Comparison of ENCODE assay signal across 8 cellular contexts in genomic region chr11:1309498-1310314, GRCh38. TPM values are rescaled to one million over a fixed set of nuclear protein-coding genes. Genes with fewer than 3 reads are reported as not detected.
DNase-seq lines count a peak whose midpoint lies in the region; ATAC-seq, FAIRE-seq and TF ChIP-seq lines count a peak whose summit lies in the region.

TOLLIP (minus strand) TSS chr11:1309632; CDS start chr11:1309498, 134 bp downstream.

- H3K27ac Mint-ChIP-seq in activated T-helper 1 cell treated with anti-CD3 and anti-CD28 coated beads, Interleukin-12 subunit alpha, Interleukin-12 subunit beta, Interleukin-2, Interleukin-4 antibody, amounts not matched to agents 30 ng/mL and 10 ng/mL and 1 ng/mL, durations not matched to agents 14 hours and 24 hours and 36 hours = peak within 1 kb of the TSS; percentile 89
- peak within 1 kb of the TSS; percentile 87 to 97 (median 94) for H3K27ac Mint-ChIP-seq in naive thymus-derived CD4-positive, alpha-beta T cell
- H3K27ac Mint-ChIP-seq in stimulated activated memory B cell treated with anti-CD40 and anti-IgM and Interleukin-4, amounts not matched to agents 10 μg/mL and 1 μg/mL and 100 μg/mL, for 72 hours = peak within 1 kb of the TSS; percentile 91

- peak within 1 kb of the TSS; percentile 82 for H3K4me3 Mint-ChIP-seq in activated T-helper 1 cell treated with anti-CD3 and anti-CD28 coated beads, Interleukin-12 subunit alpha, Interleukin-12 subunit beta, Interleukin-2, Interleukin-4 antibody, amounts not matched to agents 30 ng/mL and 10 ng/mL and 1 ng/mL, durations not matched to agents 14 hours and 24 hours and 36 hours
- peak within 1 kb of the TSS; percentile 80 to 92 (median 88) for H3K4me3 Mint-ChIP-seq in naive thymus-derived CD4-positive, alpha-beta T cell
- H3K4me3 Mint-ChIP-seq in stimulated activated memory B cell treated with anti-CD40 and anti-IgM and Interleukin-4, amounts not matched to agents 10 μg/mL and 1 μg/mL and 100 μg/mL, for 72 hours = peak within 1 kb of the TSS; percentile 88

- H3K9me3 ChIP-seq in Karpas-422 (ENCODE audit: low read length) = no peaks in the 10 kb centered on the region; the same call in 1 of the 2 replicates
- H3K9me3 ChIP-seq in fibroblast of lung (ENCODE audit: control insufficient read depth, insufficient read depth, low read depth, low read length) = no peaks in the 10 kb centered on the region
- peaks cover 0 to 6% (median 0%) of the 10 kb centered on the region in 3 experiments for H3K9me3 ChIP-seq in naive thymus-derived CD4-positive, alpha-beta T cell (ENCODE audit: control insufficient read depth in 2 of 3, low read length in 3 of 3)

- H3K79me2 ChIP-seq in Karpas-422 (ENCODE audit: low read length) = peaks cover 28% of the 10 kb centered on the region
- H3K79me2 ChIP-seq in fibroblast of lung (ENCODE audit: control insufficient read depth, insufficient read depth, low read length) = peaks cover 36% of the 10 kb centered on the region

- FAIRE-seq in RCC 7860 (lab: Jason Lieb, UNC) = no peak

- intact Hi-C loops in activated T-helper 1 cell treated with anti-CD3 and anti-CD28 coated beads, Interleukin-12 subunit alpha, Interleukin-12 subunit beta, Interleukin-2, Interleukin-4 antibody, amounts not matched to agents 30 ng/mL and 10 ng/mL and 1 ng/mL, durations not matched to agents 14 hours and 24 hours and 36 hours (cut with micrococcal nuclease) = loop anchor here (1.0 to 5.0 kb wide), 5 partner anchors 27 to 263 kb away; partner anchors contain the start of genes BRSK2 and DUSP8
- intact Hi-C loops in naive thymus-derived CD4-positive, alpha-beta T cell (cut with micrococcal nuclease) = loop anchor here (1.0 to 10.0 kb wide), 10 partner anchors 26 to 1748 kb away; partner anchors contain the start of genes BRSK2 (in 2 of the 2), CARS1 (in 1 of the 2), DUSP8 (in 1 of the 2) and RPLP2 (in 1 of the 2)

- peaks cover 9% of the 10 kb centered on the region for H3K36me3 Mint-ChIP-seq in activated T-helper 1 cell treated with anti-CD3 and anti-CD28 coated beads, Interleukin-12 subunit alpha, Interleukin-12 subunit beta, Interleukin-2, Interleukin-4 antibody, amounts not matched to agents 30 ng/mL and 10 ng/mL and 1 ng/mL, durations not matched to agents 14 hours and 24 hours and 36 hours (ENCODE audit: low read depth)
- peaks cover 0 to 20% (median 0%) of the 10 kb centered on the region in 5 donors for H3K36me3 Mint-ChIP-seq in naive thymus-derived CD4-positive, alpha-beta T cell
- peaks cover 20% of the 10 kb centered on the region for H3K36me3 Mint-ChIP-seq in stimulated activated memory B cell treated with anti-CD40 and anti-IgM and Interleukin-4, amounts not matched to agents 10 μg/mL and 1 μg/mL and 100 μg/mL, for 72 hours

- H3K9me3 Mint-ChIP-seq in activated T-helper 1 cell treated with anti-CD3 and anti-CD28 coated beads, Interleukin-12 subunit alpha, Interleukin-12 subunit beta, Interleukin-2, Interleukin-4 antibody, amounts not matched to agents 30 ng/mL and 10 ng/mL and 1 ng/mL, durations not matched to agents 14 hours and 24 hours and 36 hours = peaks cover 15% of the 10 kb centered on the region
- H3K9me3 Mint-ChIP-seq in naive thymus-derived CD4-positive, alpha-beta T cell = peaks cover 0 to 17% (median 5%) of the 10 kb centered on the region in 11 donors
- H3K9me3 Mint-ChIP-seq in stimulated activated memory B cell treated with anti-CD40 and anti-IgM and Interleukin-4, amounts not matched to agents 10 μg/mL and 1 μg/mL and 100 μg/mL, for 72 hours = peaks cover 9% of the 10 kb centered on the region

- ATAC-seq in GM21825 (IDR thresholded peaks at IDR 0.05; ENCODE audit: unreplicated experiment) = peak; percentile 63
- peak; percentile 86 for ATAC-seq in naive thymus-derived CD4-positive, alpha-beta T cell
- ATAC-seq in stimulated activated memory B cell treated with anti-CD40 and anti-IgM and Interleukin-4, amounts not matched to agents 10 μg/mL and 1 μg/mL and 100 μg/mL, for 72 hours = peak; percentile 85

- peak within 1 kb of the TSS; percentile 92 for H3K4me3 ChIP-seq in Karpas-422 (ENCODE audit: low read length)
- peak within 1 kb of the TSS; percentile 52 to 76 (median 66) for H3K4me3 ChIP-seq in fibroblast of lung (replicated peaks in 1 of 4; ENCODE audit: control extremely low read depth in 1 of 4, insufficient read depth in 1 of 4, low read depth in 3 of 4, low read length in 4 of 4)
- H3K4me3 ChIP-seq in naive thymus-derived CD4-positive, alpha-beta T cell (ENCODE audit: low read length) = peak within 1 kb of the TSS; percentile 76

- POLR2A ChIA-PET in naive thymus-derived CD4-positive, alpha-beta T cell (lab: Charles Lee) = interaction anchor here (0.6 to 2.4 kb wide), 14 partner anchors 8 to 280 kb away, joined by 3 to 13 read pairs (median 3); no protein-coding TSS in a partner anchor

- H3K4me1 ChIP-seq in Karpas-422 (ENCODE audit: low read length) = peaks cover 28% of the 10 kb centered on the region
- H3K4me1 ChIP-seq in fibroblast of lung (ENCODE audit: control insufficient read depth, extremely low read depth, insufficient read depth, low read length) = peaks cover 3% of the 10 kb centered on the region
- H3K4me1 ChIP-seq in naive thymus-derived CD4-positive, alpha-beta T cell (ENCODE audit: control insufficient read depth in 2 of 2, insufficient read depth in 2 of 2, low read length in 2 of 2) = peaks cover 31 to 35% of the 10 kb centered on the region in 2 donors

- CTCF ChIA-PET in naive thymus-derived CD4-positive, alpha-beta T cell (lab: Charles Lee) = no interaction called here

- H3K4me2 ChIP-seq in Karpas-422 (ENCODE audit: low read depth, low read length, poor library complexity, severe bottlenecking) (peak within 1 kb of the TSS; percentile 99), fibroblast of lung (ENCODE audit: extremely low read depth, insufficient read depth, low read length) (peak within 1 kb of the TSS; percentile 82)

- peaks cover 28% of the 10 kb centered on the region for H3K27me3 Mint-ChIP-seq in activated T-helper 1 cell treated with anti-CD3 and anti-CD28 coated beads, Interleukin-12 subunit alpha, Interleukin-12 subunit beta, Interleukin-2, Interleukin-4 antibody, amounts not matched to agents 30 ng/mL and 10 ng/mL and 1 ng/mL, durations not matched to agents 14 hours and 24 hours and 36 hours (ENCODE audit: insufficient read depth)
- peaks cover 0 to 24% (median 0%) of the 10 kb centered on the region in 5 donors for H3K27me3 Mint-ChIP-seq in naive thymus-derived CD4-positive, alpha-beta T cell
- no peaks in the 10 kb centered on the region for H3K27me3 Mint-ChIP-seq in stimulated activated memory B cell treated with anti-CD40 and anti-IgM and Interleukin-4, amounts not matched to agents 10 μg/mL and 1 μg/mL and 100 μg/mL, for 72 hours

- peaks cover 4% of the 10 kb centered on the region; the same call in 1 of the 2 replicates for H3K27me3 ChIP-seq in Karpas-422 (ENCODE audit: low read length)
- H3K27me3 ChIP-seq in fibroblast of lung (ENCODE audit: control insufficient read depth, insufficient read depth, low read length) = no peaks in the 10 kb centered on the region
- H3K27me3 ChIP-seq in naive thymus-derived CD4-positive, alpha-beta T cell (ENCODE audit: control insufficient read depth in 2 of 2, insufficient read depth in 2 of 2, low read length in 2 of 2) = no peaks in the 10 kb centered on the region

- no peaks in the 10 kb centered on the region for H3K9me2 ChIP-seq in Karpas-422 (replicated peaks; ENCODE audit: insufficient read depth, low read length)

- peak within 1 kb of the TSS; percentile 99 for H2AFZ ChIP-seq in Karpas-422 (ENCODE audit: low read length)
- H2AFZ ChIP-seq in fibroblast of lung (ENCODE audit: low read length) = peak within 1 kb of the TSS; percentile 95

- H4K20me1 ChIP-seq in Karpas-422 (ENCODE audit: insufficient read depth, low read depth, low read length) (no peaks in the 10 kb centered on the region), fibroblast of lung (ENCODE audit: control insufficient read depth, extremely low read depth, insufficient read depth, low read length) (peaks cover 1% of the 10 kb centered on the region)

- H3K9ac ChIP-seq in Karpas-422 (ENCODE audit: low read length) (peak within 1 kb of the TSS; percentile 95), fibroblast of lung (ENCODE audit: insufficient read depth, low read length) (peak within 1 kb of the TSS; percentile 75)

- peaks cover 19% of the 10 kb centered on the region for H3K4me1 Mint-ChIP-seq in activated T-helper 1 cell treated with anti-CD3 and anti-CD28 coated beads, Interleukin-12 subunit alpha, Interleukin-12 subunit beta, Interleukin-2, Interleukin-4 antibody, amounts not matched to agents 30 ng/mL and 10 ng/mL and 1 ng/mL, durations not matched to agents 14 hours and 24 hours and 36 hours (ENCODE audit: low read depth)
- peaks cover 32 to 55% (median 43%) of the 10 kb centered on the region in 7 donors for H3K4me1 Mint-ChIP-seq in naive thymus-derived CD4-positive, alpha-beta T cell
- H3K4me1 Mint-ChIP-seq in stimulated activated memory B cell treated with anti-CD40 and anti-IgM and Interleukin-4, amounts not matched to agents 10 μg/mL and 1 μg/mL and 100 μg/mL, for 72 hours = peaks cover 57% of the 10 kb centered on the region

- DNase-seq in Daoy (ENCODE audit: low read depth) (peak; percentile 95), Karpas-422 (peak; percentile 98), RCC 7860 (ENCODE audit: low spot score) (peak; percentile 79), fibroblast of lung (ENCODE audit: low read depth in 2 of 2) (peak; percentile 79 to 91)
- peak; percentile 97 for DNase-seq in activated T-helper 1 cell treated with anti-CD3 and anti-CD28 coated beads, Interleukin-12 subunit alpha, Interleukin-12 subunit beta, Interleukin-2, Interleukin-4 antibody, amounts not matched to agents 30 ng/mL and 10 ng/mL and 1 ng/mL, durations not matched to agents 14 hours and 24 hours and 36 hours (ENCODE audit: low spot score)
- DNase-seq in naive thymus-derived CD4-positive, alpha-beta T cell = peak; percentile 94 to 100 (median 99)

- peak in 1 of 2 donors; percentile 16 for TF ChIP-seq CTCF in fibroblast of lung (conservative IDR thresholded peaks at IDR 0.05 in 1 of 2, IDR thresholded peaks at IDR 0.05 in 1 of 2; ENCODE audit: low read depth in 1 of 2, low read length in 2 of 2)

- H3K27ac ChIP-seq in Karpas-422 (ENCODE audit: low read length) = peak within 1 kb of the TSS; percentile 69
- peak within 1 kb of the TSS; percentile 77 for H3K27ac ChIP-seq in fibroblast of lung (ENCODE audit: insufficient read depth, low read length)
- H3K27ac ChIP-seq in naive thymus-derived CD4-positive, alpha-beta T cell (ENCODE audit: low read depth, low read length) = peak within 1 kb of the TSS; percentile 86

- H3K36me3 ChIP-seq in Karpas-422 (ENCODE audit: insufficient read depth, low read length) = no peaks in the 10 kb centered on the region
- H3K36me3 ChIP-seq in fibroblast of lung (ENCODE audit: control insufficient read depth, insufficient read depth, low read length) = peaks cover 2% of the 10 kb centered on the region
- H3K36me3 ChIP-seq in naive thymus-derived CD4-positive, alpha-beta T cell (ENCODE audit: control insufficient read depth in 2 of 3, insufficient read depth in 3 of 3, low read length in 3 of 3) = peaks cover 0 to 10% (median 0%) of the 10 kb centered on the region in 3 experiments

RNA-seq across cellular contexts. Expression of gene TOLLIP, which starts in this region (rescaled TPM):
- 7.6 and 16.3 TPM in 2 replicates for total RNA-seq in Daoy (2014; rRNA removed; shearing (Covaris generic))
- total RNA-seq in Karpas-422 (2014; rRNA removed; shearing (Covaris generic); ENCODE audit: low replicate concordance) = 6.5 and 20.9 TPM in 2 replicates
- 37.4 and 42.9 TPM in 2 replicates for total RNA-seq in activated T-helper 1 cell treated with anti-CD3 and anti-CD28 coated beads, Interleukin-12 subunit alpha, Interleukin-12 subunit beta, Interleukin-2, Interleukin-4 antibody, amounts not matched to agents 30 ng/mL and 10 ng/mL and 1 ng/mL, durations not matched to agents 14 hours and 24 hours and 36 hours
- 21.8 and 28.4 TPM in 2 replicates for total RNA-seq in fibroblast of lung
- polyA plus RNA-seq in fibroblast of lung = 34.6 and 40.4 TPM in 2 replicates
- polyA plus RNA-seq in fibroblast of lung (2012) = 46.5 and 52.3 TPM in 2 replicates
- polyA minus RNA-seq in fibroblast of lung (ENCODE audit: low replicate concordance) = 48.8 and 123 TPM in 2 replicates
- total RNA-seq in naive thymus-derived CD4-positive, alpha-beta T cell = 10 to 100 TPM; 39.8 to 63.8 (median 48.7) TPM
- 10 to 100 TPM; 20.9 to 26.5 TPM for polyA plus RNA-seq in naive thymus-derived CD4-positive, alpha-beta T cell

Comparison
In these comparisons a context has a peak if more than half of its experiments do, and no peak if none do; other contexts are left out.
1. Peak in every context shown above with its lines: DNase-seq, ATAC-seq, H3K4me3 ChIP-seq and H3K27ac ChIP-seq.